ENCODE assay signal across 1 cellular context in the genomic region with DNA sequence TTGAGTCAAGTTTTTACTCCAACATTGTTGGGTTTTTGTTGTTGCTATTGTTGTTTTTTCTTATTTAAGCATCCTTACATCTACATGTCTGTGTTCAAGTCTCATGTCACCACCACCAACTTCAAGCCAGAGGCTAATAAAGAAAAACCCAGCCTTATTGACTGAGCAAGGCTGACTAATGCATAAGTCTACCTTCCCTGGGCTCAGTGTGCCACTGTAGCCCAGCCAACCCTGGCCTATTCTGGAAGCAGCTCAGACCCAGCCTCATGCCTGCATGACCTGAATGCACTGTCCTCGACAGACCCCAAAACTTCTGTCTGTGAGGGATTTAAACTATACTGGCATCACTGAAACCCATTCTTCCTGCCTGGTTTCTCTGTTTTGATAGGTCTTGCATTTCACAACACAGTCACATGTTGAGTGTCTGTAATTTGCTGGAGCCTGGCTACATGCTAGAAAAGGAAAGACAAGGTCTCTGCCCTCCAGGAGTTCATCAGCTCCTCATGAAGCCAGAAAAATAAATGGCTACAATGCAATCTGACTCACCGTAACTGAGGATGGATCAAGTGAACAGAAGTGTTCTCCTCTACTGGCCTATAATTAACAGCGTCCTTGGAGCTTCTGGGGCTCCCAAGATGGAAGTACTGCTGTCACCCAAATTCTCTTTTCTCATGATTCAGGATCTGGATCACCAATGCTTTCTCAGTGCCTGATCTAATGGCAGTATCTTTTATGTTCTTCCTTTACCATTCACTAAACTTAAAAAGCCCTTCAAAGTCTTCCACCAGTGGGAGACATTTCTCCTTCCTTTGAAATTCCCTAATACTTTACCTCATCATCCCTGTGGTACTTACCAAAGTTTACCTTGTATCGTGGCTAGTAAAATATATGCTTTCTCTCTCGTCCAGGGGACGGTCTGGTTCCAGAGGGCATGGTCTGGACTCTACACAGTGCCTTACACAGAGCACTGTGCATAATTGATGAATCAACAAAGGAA.
A peak's percentile ranks its signal among the peaks of the same experiment; 100 is the strongest.
TF ChIP-seq lines count a peak whose summit lies in the region.

No MANE protein-coding gene starts in this region.

TF ChIP-seq in IMR-90, 13 proteins besides CTCF, POLR2A, EP300 and RAD21:
- TF ChIP-seq MXI1 (IDR thresholded peaks at IDR 0.05; ENCODE audit: borderline replicate concordance, low read depth, low read length) (no peak), MAFK (IDR thresholded peaks at IDR 0.05; ENCODE audit: low read depth, low read length) (no peak), RCOR1 (IDR thresholded peaks at IDR 0.05; ENCODE audit: insufficient replicate concordance, low read length) (no peak), NFE2L2 (IDR thresholded peaks at IDR 0.05; ENCODE audit: low read depth, low read length) (no peak), CEBPB (IDR thresholded peaks at IDR 0.05; ENCODE audit: low read depth, low read length) (0 out of 2 replicates have a peak, but pooled peaks have one; percentile 7), CHD1 (IDR thresholded peaks at IDR 0.05; ENCODE audit: low read depth, low read length) (no peak)
- TF ChIP-seq, protein P1, sequence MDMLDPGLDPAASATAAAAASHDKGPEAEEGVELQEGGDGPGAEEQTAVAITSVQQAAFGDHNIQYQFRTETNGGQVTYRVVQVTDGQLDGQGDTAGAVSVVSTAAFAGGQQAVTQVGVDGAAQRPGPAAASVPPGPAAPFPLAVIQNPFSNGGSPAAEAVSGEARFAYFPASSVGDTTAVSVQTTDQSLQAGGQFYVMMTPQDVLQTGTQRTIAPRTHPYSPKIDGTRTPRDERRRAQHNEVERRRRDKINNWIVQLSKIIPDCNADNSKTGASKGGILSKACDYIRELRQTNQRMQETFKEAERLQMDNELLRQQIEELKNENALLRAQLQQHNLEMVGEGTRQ (IDR thresholded peaks at IDR 0.05; ENCODE audit: low read depth, low read length): no peak
- TF ChIP-seq, protein P2, sequence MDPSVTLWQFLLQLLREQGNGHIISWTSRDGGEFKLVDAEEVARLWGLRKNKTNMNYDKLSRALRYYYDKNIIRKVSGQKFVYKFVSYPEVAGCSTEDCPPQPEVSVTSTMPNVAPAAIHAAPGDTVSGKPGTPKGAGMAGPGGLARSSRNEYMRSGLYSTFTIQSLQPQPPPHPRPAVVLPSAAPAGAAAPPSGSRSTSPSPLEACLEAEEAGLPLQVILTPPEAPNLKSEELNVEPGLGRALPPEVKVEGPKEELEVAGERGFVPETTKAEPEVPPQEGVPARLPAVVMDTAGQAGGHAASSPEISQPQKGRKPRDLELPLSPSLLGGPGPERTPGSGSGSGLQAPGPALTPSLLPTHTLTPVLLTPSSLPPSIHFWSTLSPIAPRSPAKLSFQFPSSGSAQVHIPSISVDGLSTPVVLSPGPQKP (IDR thresholded peaks at IDR 0.05; ENCODE audit: borderline replicate concordance, low read depth, low read length): no peak
